Comparison of ENCODE assay signal across 1 cellular context in genomic region chr19:18083929-18084684, GRCh38.
TF ChIP-seq lines count a peak whose summit lies in the region.

No MANE protein-coding gene starts in this region.

TF ChIP-seq in IMR-90, 13 proteins besides CTCF, POLR2A, EP300 and RAD21:
- TF ChIP-seq SMC3 (IDR thresholded peaks at IDR 0.05; ENCODE audit: low read depth, low read length), result no peak
- no peak for TF ChIP-seq MAFK (IDR thresholded peaks at IDR 0.05; ENCODE audit: low read depth, low read length)
- no peak for TF ChIP-seq RFX5 (IDR thresholded peaks at IDR 0.05; ENCODE audit: low read depth, low read length)
- TF ChIP-seq MXI1 (IDR thresholded peaks at IDR 0.05; ENCODE audit: borderline replicate concordance, low read depth, low read length), result no peak
- no peak for TF ChIP-seq ELK1 (IDR thresholded peaks at IDR 0.05; ENCODE audit: borderline replicate concordance, low read depth, low read length)
- TF ChIP-seq MAZ (IDR thresholded peaks at IDR 0.05; ENCODE audit: borderline replicate concordance, low read depth, low read length), result no peak
- TF ChIP-seq CEBPB (IDR thresholded peaks at IDR 0.05; ENCODE audit: low read depth, low read length), result no peak
- no peak for TF ChIP-seq CHD1 (IDR thresholded peaks at IDR 0.05; ENCODE audit: low read depth, low read length)
- no peak for TF ChIP-seq RCOR1 (IDR thresholded peaks at IDR 0.05; ENCODE audit: insufficient replicate concordance, low read length)
- TF ChIP-seq NFE2L2 (IDR thresholded peaks at IDR 0.05; ENCODE audit: low read depth, low read length), result no peak
- TF ChIP-seq BHLHE40 (IDR thresholded peaks at IDR 0.05; ENCODE audit: low read depth, low read length), result no peak
- TF ChIP-seq USF2 (IDR thresholded peaks at IDR 0.05; ENCODE audit: low read depth, low read length), result no peak
- TF ChIP-seq FOS (IDR thresholded peaks at IDR 0.05; ENCODE audit: low read depth, low read length), result no peak
